In genomic region chr11:17351171-17351509, GRCh38 we compare ENCODE assay signal across 8 cellular contexts. TPM values are rescaled to one million over a fixed set of nuclear protein-coding genes. Genes with fewer than 3 reads are reported as not detected.
A peak's percentile ranks its signal among the peaks of the same experiment; 100 is the strongest.
DNase-seq lines count a peak whose midpoint lies in the region; ATAC-seq and TF ChIP-seq lines count a peak whose summit lies in the region.

No MANE protein-coding gene starts in this region.

- H3K9me3 Mint-ChIP-seq in H9: peaks cover 3 to 7% of the 10 kb centered on the region in 2 experiments; a peak in 4 of 5 replicates

- no peaks in the 10 kb centered on the region for H3K79me1 ChIP-seq in H9 (ENCODE audit: insufficient read depth, low read depth, low read length, poor library complexity, severe bottlenecking)

- peaks cover 21% of the 10 kb centered on the region for H3K27me3 ChIP-seq in H9 (ENCODE audit: insufficient read depth, low read length)
- peaks cover 0 to 28% (median 24%) of the 10 kb centered on the region in 3 donors for H3K27me3 ChIP-seq in skeletal muscle tissue (ENCODE audit: control insufficient read depth in 3 of 3, insufficient read depth in 3 of 3, low read length in 3 of 3)

- H3K9ac ChIP-seq in H9 (ENCODE audit: extremely low read depth, insufficient read length, low read length): no peak overlapping the region
- H3K9ac ChIP-seq in skeletal muscle tissue (ENCODE audit: low read depth in 1 of 3, low read length in 3 of 3): no peak overlapping the region

- no peak overlapping the region for H3K27ac Mint-ChIP-seq in H9
- peak overlapping the region; percentile 90 for H3K27ac Mint-ChIP-seq in T-helper 17 cell

- H4K5ac ChIP-seq in H9 (ENCODE audit: insufficient read length, low read depth, low read length): no peak overlapping the region

- H3K36me3 Mint-ChIP-seq in H9 (ENCODE audit: insufficient read depth in 1 of 3, low read depth in 3 of 3) (no peaks in the 10 kb centered on the region), T-helper 17 cell (ENCODE audit: low read depth) (no peaks in the 10 kb centered on the region)

- H3K18ac ChIP-seq in H9 (ENCODE audit: insufficient read length, low read depth, low read length): no peak overlapping the region

- DNase-seq in H9 (no peak), T-helper 17 cell (no peak), foreskin fibroblast (no peak), SK-N-DZ (ENCODE audit: low spot score) (no peak), GM19238 (ENCODE audit: insufficient read length, low spot score) (no peak), NCI-H2227 (lab: John Stamatoyannopoulos, UW; ENCODE audit: unreplicated experiment) (no peak), erythroblast (lab: John Stamatoyannopoulos, UW) (no peak)

- H4K8ac ChIP-seq in H9 (replicated peaks; ENCODE audit: insufficient read length, low read depth, low read length): no peak overlapping the region

- peaks cover 22% of the 10 kb centered on the region for H3K23me2 ChIP-seq in H9 (ENCODE audit: insufficient read length, low read depth, low read length, poor library complexity, severe bottlenecking)

- TF ChIP-seq CTCF in H9 (conservative IDR thresholded peaks at IDR 0.05) (peak; percentile 34; the same call in 2 of the 3 replicates), foreskin fibroblast (IDR thresholded peaks at IDR 0.05; ENCODE audit: low read depth, low read length) (no peak)

- no peak overlapping the region for H3K14ac ChIP-seq in H9 (ENCODE audit: insufficient read depth, low read length)

- H2BK120ac ChIP-seq in H9 (ENCODE audit: low read depth, low read length, poor library complexity, severe bottlenecking): no peak overlapping the region

- no CpG with 5 or more reads among the region's 12 CpGs for WGBS in H9 (ENCODE audit: extremely low coverage, insufficient read length, low lambda C conversion rate)

- no peak overlapping the region for H2BK15ac ChIP-seq in H9 (ENCODE audit: low read depth, low read length)

- H3K4ac ChIP-seq in H9 (ENCODE audit: low read depth, low read length): no peak overlapping the region

- H3K36me3 ChIP-seq in skeletal muscle tissue (ENCODE audit: control insufficient read depth in 3 of 3, insufficient read depth in 3 of 3, low read length in 3 of 3): no peaks in the 10 kb centered on the region

- H3K4me2 ChIP-seq in H9 (ENCODE audit: insufficient read depth, insufficient read length, low read length): peak overlapping the region; percentile 69

- H3K4me3 Mint-ChIP-seq in H9 (peak overlapping the region; percentile 69 to 90), T-helper 17 cell (peak overlapping the region; percentile 94)

- H4K91ac ChIP-seq in H9 (ENCODE audit: insufficient read length, low read depth, low read length): no peak overlapping the region

- H3K23ac ChIP-seq in H9 (ENCODE audit: insufficient read length, low read depth, low read length): no peak overlapping the region

- H3K27ac ChIP-seq in H9 (ENCODE audit: insufficient read length, low read depth, low read length) (no peak overlapping the region), skeletal muscle tissue (ENCODE audit: low read depth, low read length) (no peak overlapping the region)

- H3K27me3 Mint-ChIP-seq in H9 (ENCODE audit: low read depth): peaks cover 73% of the 10 kb centered on the region
- H3K27me3 Mint-ChIP-seq in T-helper 17 cell: no peaks in the 10 kb centered on the region

- H2AFZ ChIP-seq in H9 (ENCODE audit: low read length): no peak overlapping the region

- H3K4me1 ChIP-seq in H9 (ENCODE audit: insufficient read depth, low read length): no peaks in the 10 kb centered on the region
- peaks cover 20 to 25% (median 23%) of the 10 kb centered on the region in 3 donors for H3K4me1 ChIP-seq in skeletal muscle tissue (ENCODE audit: control insufficient read depth in 3 of 3, insufficient read depth in 3 of 3, low read length in 3 of 3)

- H2BK5ac ChIP-seq in H9 (ENCODE audit: insufficient read length, low read length): no peak overlapping the region

- H3K79me2 ChIP-seq in H9 (ENCODE audit: insufficient read depth, low read length): no peaks in the 10 kb centered on the region

- peaks cover 15 to 26% of the 10 kb centered on the region in 2 experiments for H3K4me1 Mint-ChIP-seq in H9
- H3K4me1 Mint-ChIP-seq in T-helper 17 cell: peaks cover 27% of the 10 kb centered on the region

- H3K4me3 ChIP-seq in foreskin fibroblast (ENCODE audit: low read depth in 1 of 2, low read length in 2 of 2) (peak overlapping the region; percentile 75 to 77), skeletal muscle tissue (ENCODE audit: low read length in 3 of 3) (peak overlapping the region; percentile 46 to 68 (median 67))

- no peak overlapping the region for H3T11ph ChIP-seq in H9 (ENCODE audit: low read length)

- no peak for TF ChIP-seq POLR2A in erythroblast (IDR thresholded peaks at IDR 0.05; ENCODE audit: low read length)

- no peak for ATAC-seq in T-helper 17 cell

- no peak overlapping the region for H2AK5ac ChIP-seq in H9 (ENCODE audit: insufficient read length, low read length)

- H3K9me3 ChIP-seq in H9 (ENCODE audit: control insufficient read depth, low read depth, low read length) (no peaks in the 10 kb centered on the region), T-helper 17 cell (ENCODE audit: control insufficient read depth, low read length, poor library complexity, severe bottlenecking) (no peaks in the 10 kb centered on the region), skeletal muscle tissue (ENCODE audit: control insufficient read depth in 3 of 3, low read length in 3 of 3) (no peaks in the 10 kb centered on the region)

- no peak overlapping the region for H2BK20ac ChIP-seq in H9 (ENCODE audit: low read depth, low read length, poor library complexity, severe bottlenecking)

- H3K56ac ChIP-seq in H9 (ENCODE audit: insufficient read length, low read depth, low read length): no peak overlapping the region

- no peaks in the 10 kb centered on the region for H4K20me1 ChIP-seq in H9 (ENCODE audit: control insufficient read depth, insufficient read depth, insufficient read length)

- no peak overlapping the region for H2BK12ac ChIP-seq in H9 (ENCODE audit: insufficient read length, low read depth, low read length)

RNA-seq across cellular contexts. Expression of gene NCR3LG1, which starts 0.5 kb away (rescaled TPM):
- total RNA-seq in H9 (2021) (0.94 and 1.4 TPM in 2 replicates), T-helper 17 cell (1 to 10 TPM; 3.1 to 4.1 TPM), skeletal muscle tissue (0.52 TPM)
- polyA plus RNA-seq in SK-N-DZ (2014; cell fraction: cytosol; rRNA removed): 18.4 and 24.1 TPM in 2 replicates
- polyA plus RNA-seq in SK-N-DZ (2014; cell fraction: nucleus; rRNA removed): 28.3 and 50.0 TPM in 2 replicates

RNA-seq across cellular contexts. Expression of gene KCNJ11, which starts 37.3 kb away (rescaled TPM):
- total RNA-seq in H9 (2021): 2.3 and 2.9 TPM in 2 replicates
- under 1 TPM; 0.26 to 0.70 TPM for total RNA-seq in T-helper 17 cell
- total RNA-seq in skeletal muscle tissue: 28.2 TPM
- 37.2 and 39.9 TPM in 2 replicates for polyA plus RNA-seq in SK-N-DZ (2014; cell fraction: cytosol; rRNA removed)
- polyA plus RNA-seq in SK-N-DZ (2014; cell fraction: nucleus; rRNA removed): 17.7 and 20.3 TPM in 2 replicates
